In genomic region chr14:44107156-44107555, GRCh38 we compare ENCODE assay signal across 21 cellular contexts.
DNase-seq lines count a peak whose midpoint lies in the region; ATAC-seq, FAIRE-seq and TF ChIP-seq lines count a peak whose summit lies in the region.
"Had no signal": no experiment of that assay in that cellular context is flagged by ENCODE, and none has a peak within 500 bp of the region (broad histone marks: within the 10 kb centered on the region; RNA-seq: fewer than 3 reads in every experiment).

No MANE protein-coding gene starts in this region.

- no peak for ATAC-seq in GM21528 (IDR thresholded peaks at IDR 0.05; ENCODE audit: low FRiP score, unreplicated experiment)
- ATAC-seq: GM23338, HCT116 had no signal

- H3K4me1 Mint-ChIP-seq in MCF 10A (ENCODE audit: insufficient read depth, unreplicated experiment) (peaks cover 19% of the 10 kb centered on the region), astrocyte (ENCODE audit: low read depth, unreplicated experiment) (peaks cover 2% of the 10 kb centered on the region)
- H3K4me1 Mint-ChIP-seq: B cell; CD4-positive, alpha-beta memory T cell; GM23338; H9 had no signal

- H3K79me2 ChIP-seq in mammary epithelial cell (ENCODE audit: insufficient read depth, low read length) (no peaks in the 10 kb centered on the region), astrocyte (ENCODE audit: insufficient read depth, low read length) (no peaks in the 10 kb centered on the region)

- in situ Hi-C loops in mammary epithelial cell (cut with MboI; ENCODE audit: low sequenced_read_pairs in 2 of 2): no loop called here

- H4K20me1 ChIP-seq in mammary epithelial cell (ENCODE audit: insufficient read depth, low read length) (no peaks in the 10 kb centered on the region), astrocyte (ENCODE audit: insufficient read depth, low read length) (no peaks in the 10 kb centered on the region)
- H4K20me1 ChIP-seq: BLaER1 had no signal

- H3K9ac ChIP-seq in mammary epithelial cell (ENCODE audit: insufficient read depth, low read length): no peak overlapping the region
- no peak overlapping the region for H3K9ac ChIP-seq in astrocyte (ENCODE audit: low read length)
- H3K9ac ChIP-seq: BLaER1 had no signal

- dilution Hi-C loops in mammary epithelial cell (cut with HindIII; ENCODE audit: low sequenced_read_pairs): no loop called here

- H3K27ac Mint-ChIP-seq in MCF 10A (ENCODE audit: low read depth, unreplicated experiment): no peak overlapping the region
- peak overlapping the region; percentile 42 for H3K27ac Mint-ChIP-seq in astrocyte (ENCODE audit: unreplicated experiment)
- H3K27ac Mint-ChIP-seq: B cell; CD4-positive, alpha-beta memory T cell; GM23338; H9 had no signal

- H3K36me3 Mint-ChIP-seq in MCF 10A (ENCODE audit: insufficient read depth, unreplicated experiment) (peaks cover 4% of the 10 kb centered on the region), astrocyte (ENCODE audit: low read depth, unreplicated experiment) (no peaks in the 10 kb centered on the region)
- H3K36me3 Mint-ChIP-seq: CD4-positive, alpha-beta memory T cell had no signal

- no peaks in the 10 kb centered on the region for H3K27me3 Mint-ChIP-seq in MCF 10A (ENCODE audit: insufficient read depth, unreplicated experiment)
- H3K27me3 Mint-ChIP-seq in astrocyte (ENCODE audit: low read depth, unreplicated experiment): no peaks in the 10 kb centered on the region
- H3K27me3 Mint-ChIP-seq: B cell; CD4-positive, alpha-beta memory T cell had no signal

- H3K27me3 ChIP-seq in mammary epithelial cell (ENCODE audit: insufficient read depth, low read length): no peaks in the 10 kb centered on the region
- H3K27me3 ChIP-seq in astrocyte (ENCODE audit: insufficient read depth, low read length): no peaks in the 10 kb centered on the region
- H3K27me3 ChIP-seq: BLaER1 had no signal

- WGBS in mammary epithelial cell (ENCODE audit: low coverage, missing lambda C conversion rate): 100% methylated on average over 1 of the region's 1 CpG

- H3K9me3 Mint-ChIP-seq in MCF 10A (ENCODE audit: unreplicated experiment) (peaks cover 17% of the 10 kb centered on the region), astrocyte (ENCODE audit: unreplicated experiment) (peaks cover 21% of the 10 kb centered on the region)

- POLR2A ChIA-PET in MCF 10A (lab: Yijun Ruan, JAX): no interaction called here

- TF ChIP-seq CTCF in mammary epithelial cell (conservative IDR thresholded peaks at IDR 0.05 in 1 of 2, IDR thresholded peaks at IDR 0.05 in 1 of 2; ENCODE audit: extremely low read depth in 1 of 2, insufficient read depth in 1 of 2, low read depth in 1 of 2, low read length in 2 of 2) (no peak), MCF 10A (IDR thresholded peaks at IDR 0.05; ENCODE audit: unreplicated experiment) (no peak), astrocyte (IDR thresholded peaks at IDR 0.05; ENCODE audit: insufficient read depth, low read depth, low read length) (no peak)

- H2AFZ ChIP-seq in mammary epithelial cell (ENCODE audit: low read depth, low read length): no peak overlapping the region
- H2AFZ ChIP-seq in astrocyte (ENCODE audit: low read depth, low read length): no peak overlapping the region
- H2AFZ ChIP-seq: GM23338 had no signal

- H3K4me2 ChIP-seq in mammary epithelial cell (ENCODE audit: insufficient read depth, low read depth, low read length): no peak overlapping the region
- no peak overlapping the region for H3K4me2 ChIP-seq in astrocyte (ENCODE audit: low read length)
- H3K4me2 ChIP-seq: BLaER1, GM23338 had no signal

- H3K4me3 Mint-ChIP-seq in MCF 10A (ENCODE audit: unreplicated experiment) (no peak overlapping the region), astrocyte (ENCODE audit: unreplicated experiment) (no peak overlapping the region)
- H3K4me3 Mint-ChIP-seq: B cell; CD4-positive, alpha-beta memory T cell; GM23338; H9 had no signal

- H3K4me3 ChIP-seq in mammary epithelial cell (replicated peaks in 1 of 3; ENCODE audit: insufficient read depth in 1 of 3, low read depth in 2 of 3, low read length in 3 of 3) (no peak overlapping the region), astrocyte (ENCODE audit: insufficient read depth, low read depth, low read length) (no peak overlapping the region)
- H3K4me3 ChIP-seq: BLaER1, GM23338 had no signal

- H3K27ac ChIP-seq in mammary epithelial cell (ENCODE audit: insufficient read depth, low read depth, low read length) (peak overlapping the region; percentile 45), astrocyte (ENCODE audit: low read depth, low read length) (no peak overlapping the region), epithelial cell of prostate (peak overlapping the region; percentile 78)
- H3K27ac ChIP-seq: 22Rv1, BLaER1, C4-2B had no signal

- peaks cover 12% of the 10 kb centered on the region for H3K4me1 ChIP-seq in mammary epithelial cell (ENCODE audit: insufficient read depth, low read length)
- no peaks in the 10 kb centered on the region for H3K4me1 ChIP-seq in astrocyte (ENCODE audit: insufficient read depth, low read length)
- H3K4me1 ChIP-seq: BLaER1, Caco-2 had no signal

- FAIRE-seq in astrocyte (lab: Jason Lieb, UNC): no peak
- FAIRE-seq: A204.1, G401.6, GM12892 had no signal

- CTCF ChIA-PET in mammary epithelial cell (lab: Charles Lee; ENCODE audit: low non-redundant PET): no interaction called here
- CTCF ChIA-PET in MCF 10A (lab: Yijun Ruan, JAX): no interaction called here

- BruUV-seq in mammary epithelial cell (replicated peaks; lab: Mats Ljungman, UMichigan): no TSS peak
- BruUV-seq in MCF 10A (replicated peaks; lab: Mats Ljungman, UMichigan): no TSS peak

- H3K36me3 ChIP-seq in mammary epithelial cell (ENCODE audit: insufficient read depth, low read length) (no peaks in the 10 kb centered on the region), astrocyte (ENCODE audit: insufficient read depth, low read length) (no peaks in the 10 kb centered on the region)
- H3K36me3 ChIP-seq: BLaER1 had no signal

- intact Hi-C loops in mammary epithelial cell (cut with micrococcal nuclease) (no loop called here), MCF 10A (cut with micrococcal nuclease) (no loop called here)

- DNase-seq in mammary epithelial cell: peak; percentile 27
- DNase-seq in MCF 10A (ENCODE audit: unreplicated experiment): no peak
- no peak for DNase-seq in astrocyte (ENCODE audit: low read depth)
- no peak for DNase-seq in epithelial cell of prostate (ENCODE audit: low read depth, low spot score)
- DNase-seq in HPDE6-E6E7 (ENCODE audit: extremely low spot score): no peak
- no peak for DNase-seq in CD1c-positive myeloid dendritic cell (ENCODE audit: extremely low spot score)
- DNase-seq: Caco-2; CD4-positive, alpha-beta memory T cell; DMS153; DND-41; H9 had no signal

- peaks cover 9% of the 10 kb centered on the region for H3K9me3 ChIP-seq in mammary epithelial cell (replicated peaks; ENCODE audit: insufficient read depth, low read length)
- peaks cover 10% of the 10 kb centered on the region for H3K9me3 ChIP-seq in astrocyte (ENCODE audit: insufficient read depth, low read depth, low read length)
- H3K9me3 ChIP-seq: BLaER1 had no signal
